Comparison of ENCODE assay signal across 19 cellular contexts in the genomic region with DNA sequence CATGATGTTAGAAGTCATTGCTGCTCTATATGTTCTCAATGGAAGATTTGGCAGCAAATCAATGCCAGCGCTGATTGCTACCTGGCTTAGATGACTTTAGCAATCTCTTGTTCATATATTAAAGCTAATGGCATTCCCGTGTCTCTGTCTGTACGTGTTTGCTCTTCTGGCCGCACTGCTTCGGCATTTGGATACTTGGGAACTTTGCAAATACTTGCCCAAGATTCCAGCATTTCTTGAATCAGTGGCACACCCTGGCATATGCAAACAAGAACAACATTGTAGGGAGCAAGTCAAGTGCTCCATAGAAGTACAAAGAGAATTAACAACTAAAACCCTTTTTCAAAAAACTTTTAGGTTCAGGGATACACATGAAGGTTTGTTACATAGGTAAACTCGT.
DNase-seq lines count a peak whose midpoint lies in the region; ATAC-seq, FAIRE-seq and TF ChIP-seq lines count a peak whose summit lies in the region.
"Had no signal": no experiment of that assay in that cellular context is flagged by ENCODE, and none has a peak within 500 bp of the region (broad histone marks: within the 10 kb centered on the region; RNA-seq: fewer than 3 reads in every experiment).

No MANE protein-coding gene starts in this region.

- TF ChIP-seq CTCF in RWPE1 (conservative IDR thresholded peaks at IDR 0.05; ENCODE audit: low read depth) = no peak
- no peak for TF ChIP-seq CTCF in lower lobe of right lung (IDR thresholded peaks at IDR 0.05)

- DNase-seq in RWPE1 (ENCODE audit: low spot score) (peak; percentile 36), epithelial cell of prostate (ENCODE audit: low read depth, low spot score) (no peak), lower lobe of right lung (no peak), frontal cortex (ENCODE audit: low spot score in 2 of 2) (no peak)
- no peak for DNase-seq in activated CD4-positive, CD25-positive, alpha-beta regulatory T cell (lab: John Stamatoyannopoulos, UW)
- DNase-seq: CD8-positive, alpha-beta T cell; COR-L47; DMS153; DND-41; GDM1; GM23248 had no signal

- POLR2A ChIA-PET in RWPE1 (lab: Yijun Ruan, JAX; ENCODE audit: low non-redundant PET) = no interaction called here

- no peak overlapping the region for H3K4me3 ChIP-seq in lower lobe of right lung
- H3K4me3 ChIP-seq in subcutaneous abdominal adipose tissue (ENCODE audit: low read depth in 1 of 5, low read length in 5 of 5) = no peak overlapping the region
- H3K4me3 ChIP-seq: GM23248 had no signal

- no peaks in the 10 kb centered on the region for H3K9me3 ChIP-seq in lower lobe of right lung
- H3K9me3 ChIP-seq in subcutaneous abdominal adipose tissue (ENCODE audit: control insufficient read depth in 5 of 5, low read length in 5 of 5) = no peaks in the 10 kb centered on the region

- H3K36me3 ChIP-seq in lower lobe of right lung = no peaks in the 10 kb centered on the region
- H3K36me3 ChIP-seq in subcutaneous abdominal adipose tissue (ENCODE audit: control insufficient read depth in 5 of 5, insufficient read depth in 5 of 5, low read length in 5 of 5) = no peaks in the 10 kb centered on the region

- H3K4me1 ChIP-seq in lower lobe of right lung = no peaks in the 10 kb centered on the region
- peaks cover 0 to 13% (median 10%) of the 10 kb centered on the region in 5 donors for H3K4me1 ChIP-seq in subcutaneous abdominal adipose tissue (ENCODE audit: control insufficient read depth in 5 of 5, insufficient read depth in 5 of 5, low read length in 5 of 5)

- intact Hi-C loops in lower lobe of right lung (cut with DNase I) = no loop called here

- H3K27me3 ChIP-seq in lower lobe of right lung (ENCODE audit: low read depth) = no peaks in the 10 kb centered on the region
- H3K27me3 ChIP-seq in subcutaneous abdominal adipose tissue (ENCODE audit: control insufficient read depth in 5 of 5, insufficient read depth in 4 of 5, low read length in 5 of 5) = peaks cover 0 to 2% (median 0%) of the 10 kb centered on the region in 5 donors

- peak; percentile 54 to 83 for ATAC-seq in lower lobe of right lung
- ATAC-seq in GM21515 (IDR thresholded peaks at IDR 0.05; ENCODE audit: unreplicated experiment) = no peak
- no peak for ATAC-seq in GM18502 (IDR thresholded peaks at IDR 0.05; ENCODE audit: poor library complexity, unreplicated experiment)
- ATAC-seq: CD8-positive, alpha-beta T cell; HCT116 had no signal

- no peak overlapping the region for H3K27ac ChIP-seq in RWPE1
- H3K27ac ChIP-seq in epithelial cell of prostate = peak overlapping the region; percentile 59
- peak overlapping the region; percentile 11 for H3K27ac ChIP-seq in lower lobe of right lung
- H3K27ac ChIP-seq in subcutaneous abdominal adipose tissue (ENCODE audit: low read depth, low read length) = peak overlapping the region; percentile 22
- H3K27ac ChIP-seq: GM23248, HL-60 had no signal

- no peak overlapping the region for H3K9ac ChIP-seq in subcutaneous abdominal adipose tissue (ENCODE audit: low read length in 5 of 5)
- H3K9ac ChIP-seq: GM23248 had no signal

- CTCF ChIA-PET in RWPE1 (lab: Yijun Ruan, JAX) = interaction anchor here (1.2 kb wide), 1 partner anchor 17 kb away, joined by 5 read pairs; no protein-coding TSS in a partner anchor

- no peak for FAIRE-seq in frontal cortex (lab: Jason Lieb, UNC)
- FAIRE-seq: D721Med, GM12892, H54 had no signal

Comparison
In these comparisons a context has a peak if more than half of its experiments do, and no peak if none do; other contexts are left out.
1. ATAC-seq: peak in lower lobe of right lung (2 of 2); none in GM21515 (single experiment) and GM18502 (single experiment).